In the genomic region with DNA sequence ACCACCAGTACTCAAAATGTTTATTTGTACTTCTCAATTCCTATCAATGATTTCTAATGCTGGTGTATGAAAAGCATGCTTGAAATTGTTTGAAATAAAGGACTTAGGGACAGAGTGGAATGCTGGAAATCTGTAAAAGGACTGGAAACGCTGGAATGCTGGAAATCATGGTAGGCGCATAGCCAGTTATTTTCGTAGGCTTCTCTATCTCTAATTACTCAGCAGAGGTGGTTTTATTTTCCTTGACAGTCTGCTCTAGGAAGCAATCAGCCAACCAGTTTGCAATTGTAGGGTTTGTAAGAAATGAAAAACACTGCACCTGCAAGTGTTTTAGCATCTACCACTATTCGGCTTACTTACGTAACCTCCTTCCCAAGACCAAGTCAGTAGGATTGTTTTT, we compare ENCODE assay signal across 1 cellular context.
TF ChIP-seq lines count a peak whose summit lies in the region.

No MANE protein-coding gene starts in this region.

TF ChIP-seq in GM12878, 131 proteins besides CTCF, POLR2A, EP300 and RAD21 (continued from another document):
- TF ChIP-seq, protein P1, sequence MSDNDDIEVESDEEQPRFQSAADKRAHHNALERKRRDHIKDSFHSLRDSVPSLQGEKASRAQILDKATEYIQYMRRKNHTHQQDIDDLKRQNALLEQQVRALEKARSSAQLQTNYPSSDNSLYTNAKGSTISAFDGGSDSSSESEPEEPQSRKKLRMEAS (IDR thresholded peaks at IDR 0.05; ENCODE audit: low read depth, low read length): no peak
- TF ChIP-seq SMAD5 (IDR thresholded peaks at IDR 0.05; ENCODE audit: low read depth) (no peak), ZNF207 (IDR thresholded peaks at IDR 0.05; ENCODE audit: borderline replicate concordance) (no peak), PAX8 (IDR thresholded peaks at IDR 0.05) (no peak), TBL1XR1 (IDR thresholded peaks at IDR 0.05; ENCODE audit: low read depth, low read length) (no peak), FOS (IDR thresholded peaks at IDR 0.05; ENCODE audit: borderline replicate concordance, extremely low read depth, insufficient read length) (no peak), GATAD2B (conservative IDR thresholded peaks at IDR 0.05; ENCODE audit: low read depth) (no peak), SMARCA5 (IDR thresholded peaks at IDR 0.05) (no peak), YY1 (IDR thresholded peaks at IDR 0.05; ENCODE audit: low read depth, low read length) (no peak), CREM (IDR thresholded peaks at IDR 0.05; ENCODE audit: low read depth) (no peak), POLR2AphosphoS5 (IDR thresholded peaks at IDR 0.05; ENCODE audit: low read length) (no peak), RB1 (IDR thresholded peaks at IDR 0.05; ENCODE audit: borderline replicate concordance) (no peak)
- TF ChIP-seq, protein P2, sequence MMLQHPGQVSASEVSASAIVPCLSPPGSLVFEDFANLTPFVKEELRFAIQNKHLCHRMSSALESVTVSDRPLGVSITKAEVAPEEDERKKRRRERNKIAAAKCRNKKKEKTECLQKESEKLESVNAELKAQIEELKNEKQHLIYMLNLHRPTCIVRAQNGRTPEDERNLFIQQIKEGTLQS (IDR thresholded peaks at IDR 0.05; ENCODE audit: borderline replicate concordance, extremely low read depth, low read depth, low read length): no peak
TF ChIP-seq in GM12878: peak in this region for 0.
